Comparison of ENCODE assay signal across 17 cellular contexts in genomic region chr15:68480296-68480695, GRCh38. TPM values are rescaled to one million over a fixed set of nuclear protein-coding genes. Genes with fewer than 3 reads are reported as not detected.
"Had no signal": no experiment of that assay in that cellular context is flagged by ENCODE, and none has a peak within 500 bp of the region (broad histone marks: within the 10 kb centered on the region; RNA-seq: fewer than 3 reads in every experiment).

No MANE protein-coding gene starts in this region.

- H3K4me3 Mint-ChIP-seq: activated T-helper 17 cell treated with anti-CD3 and anti-CD28 coated beads, Interleukin-2, amount 50 U/mL, for 72 hours; dendritic cell treated with granulocyte-macrophage colony-stimulating factor and Interleukin-4, amounts not matched to agents 40 ng/mL and 50 ng/mL, for 4 days; mesothelial cell of epicardium; stimulated activated naive CD8-positive, alpha-beta T cell treated with anti-CD3 and anti-CD28 coated beads, Interleukin-15, Interleukin-2, amounts not matched to agents 100 ng/mL and 50 ng/mL, for 24 hours had no signal

- H3K36me3 Mint-ChIP-seq: mesothelial cell of epicardium had no signal

- H3K4me3 ChIP-seq: heart right ventricle, lower lobe of right lung, ovary, testis had no signal

- DNase-seq: activated CD4-positive, alpha-beta T cell treated with anti-CD3 and anti-CD28 coated beads, Interleukin-2, amount 50 U/mL, for 1 hour; activated naive CD4-positive, alpha-beta T cell treated with Interleukin-2 at 50 U/mL for 16 hours; central memory CD4-positive, alpha-beta T cell; effector memory CD4-positive, alpha-beta T cell; foreskin keratinocyte; heart right ventricle; lower lobe of right lung; ovary; small intestine; T-helper 9 cell; testis had no signal

- H3K9me3 Mint-ChIP-seq: activated T-helper 17 cell treated with anti-CD3 and anti-CD28 coated beads, Interleukin-2, amount 50 U/mL, for 72 hours; dendritic cell treated with granulocyte-macrophage colony-stimulating factor and Interleukin-4, amounts not matched to agents 40 ng/mL and 50 ng/mL, for 4 days; mesothelial cell of epicardium; stimulated activated naive CD8-positive, alpha-beta T cell treated with anti-CD3 and anti-CD28 coated beads, Interleukin-15, Interleukin-2, amounts not matched to agents 100 ng/mL and 50 ng/mL, for 24 hours had no signal

- H3K27ac Mint-ChIP-seq: activated T-helper 17 cell treated with anti-CD3 and anti-CD28 coated beads, Interleukin-2, amount 50 U/mL, for 72 hours; dendritic cell treated with granulocyte-macrophage colony-stimulating factor and Interleukin-4, amounts not matched to agents 40 ng/mL and 50 ng/mL, for 4 days; mesothelial cell of epicardium; stimulated activated naive CD8-positive, alpha-beta T cell treated with anti-CD3 and anti-CD28 coated beads, Interleukin-15, Interleukin-2, amounts not matched to agents 100 ng/mL and 50 ng/mL, for 24 hours had no signal

- H3K36me3 ChIP-seq: heart right ventricle, lower lobe of right lung, ovary had no signal

- H3K27me3 ChIP-seq: ovary, testis had no signal

- H3K4me1 ChIP-seq: foreskin keratinocyte, lower lobe of right lung had no signal

- H3K27ac ChIP-seq: foreskin keratinocyte, lower lobe of right lung, ovary, testis had no signal

- ATAC-seq: activated CD4-positive, CD25-positive, alpha-beta regulatory T cell treated with anti-CD3 and anti-CD28 coated beads, Interleukin-2, amount 50 U/mL, for 24 hours; activated T-helper 17 cell treated with anti-CD3 and anti-CD28 coated beads, Interleukin-2, amount 50 U/mL, for 72 hours; foreskin keratinocyte had no signal

- H3K9me3 ChIP-seq: heart right ventricle, lower lobe of right lung, ovary, testis had no signal

RNA-seq across cellular contexts. Expression of gene ITGA11, which starts 48.3 kb away (rescaled TPM):
- total RNA-seq: foreskin keratinocyte had no signal
- polyA plus RNA-seq: foreskin keratinocyte, neural cell had no signal
